ENCODE assay signal across 9 cellular contexts in the genomic region with DNA sequence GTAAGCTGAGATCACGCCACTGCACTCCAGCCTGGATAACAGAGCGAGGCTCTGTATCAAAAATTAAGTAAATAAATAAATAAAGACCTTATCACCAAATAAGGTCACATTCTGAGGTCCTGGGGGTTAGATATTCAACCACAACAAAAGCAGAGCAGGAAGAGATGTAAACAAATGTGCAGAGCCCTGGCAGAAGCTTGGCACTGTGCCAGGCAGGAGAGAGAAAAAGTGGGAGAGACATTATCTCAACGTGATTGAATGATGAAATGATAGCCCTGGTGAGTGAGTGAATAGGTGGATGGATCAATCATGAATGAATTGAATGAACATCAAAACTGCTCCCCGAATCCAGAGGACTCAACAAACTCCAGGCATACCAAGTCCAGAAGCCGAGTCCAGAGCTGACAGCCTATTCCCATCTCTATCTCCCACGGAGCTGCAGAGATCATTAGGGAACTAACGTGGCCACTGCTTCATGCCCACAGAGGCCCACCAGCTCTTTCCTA.
DNase-seq lines count a peak whose midpoint lies in the region; ATAC-seq lines count a peak whose summit lies in the region.
"Had no signal": no experiment of that assay in that cellular context is flagged by ENCODE, and none has a peak within 500 bp of the region (broad histone marks: within the 10 kb centered on the region; RNA-seq: fewer than 3 reads in every experiment).

No MANE protein-coding gene starts in this region.

- H3K36me3 Mint-ChIP-seq in stimulated activated naive CD8-positive, alpha-beta T cell treated with anti-CD3 and anti-CD28 coated beads, Interleukin-15, Interleukin-2, amounts not matched to agents 100 ng/mL and 50 ng/mL, for 24 hours (ENCODE audit: low read depth), result peaks cover 8% of the 10 kb centered on the region
- peaks cover 10% of the 10 kb centered on the region for H3K36me3 Mint-ChIP-seq in activated T-helper 1 cell treated with anti-CD3 and anti-CD28 coated beads, Interleukin-12 subunit alpha, Interleukin-12 subunit beta, Interleukin-2, Interleukin-4 antibody, amounts not matched to agents 30 ng/mL and 10 ng/mL and 1 ng/mL, durations not matched to agents 14 hours and 24 hours and 36 hours (ENCODE audit: low read depth)

- no peak overlapping the region for H3K4me3 ChIP-seq in mesodermal cell (ENCODE audit: extremely low read depth, insufficient read depth, low read length, poor library complexity, severe bottlenecking)

- no peak for ATAC-seq in stimulated activated naive CD8-positive, alpha-beta T cell treated with anti-CD3 and anti-CD28 coated beads, Interleukin-15, Interleukin-2, amounts not matched to agents 100 U/mL and 50 U/mL, for 24 hours
- no peak for ATAC-seq in GM18511 (IDR thresholded peaks at IDR 0.05; ENCODE audit: unreplicated experiment)
- ATAC-seq in GM21619 (IDR thresholded peaks at IDR 0.05; ENCODE audit: unreplicated experiment), result no peak

- H3K27ac ChIP-seq in mesodermal cell (ENCODE audit: low read depth, low read length, severe bottlenecking), result peak overlapping the region; percentile 62

- no peaks in the 10 kb centered on the region for H3K9me3 Mint-ChIP-seq in stimulated activated naive CD8-positive, alpha-beta T cell treated with anti-CD3 and anti-CD28 coated beads, Interleukin-15, Interleukin-2, amounts not matched to agents 100 ng/mL and 50 ng/mL, for 24 hours
- H3K9me3 Mint-ChIP-seq in activated T-helper 1 cell treated with anti-CD3 and anti-CD28 coated beads, Interleukin-12 subunit alpha, Interleukin-12 subunit beta, Interleukin-2, Interleukin-4 antibody, amounts not matched to agents 30 ng/mL and 10 ng/mL and 1 ng/mL, durations not matched to agents 14 hours and 24 hours and 36 hours, result peaks cover 5% of the 10 kb centered on the region

- 89 to 98% methylated on average over 4 to 5 of the region's 7 CpGs for WGBS in mesodermal cell (ENCODE audit: insufficient coverage in 2 of 2), 2 experiments

- no peaks in the 10 kb centered on the region for H3K9me3 ChIP-seq in mesodermal cell (ENCODE audit: control insufficient read depth, low read length)

- peaks cover 73% of the 10 kb centered on the region for H3K4me1 ChIP-seq in mesodermal cell (ENCODE audit: control insufficient read depth, insufficient read depth, low read length, poor library complexity, severe bottlenecking)

- H3K36me3 ChIP-seq in mesodermal cell (ENCODE audit: control insufficient read depth, insufficient read depth, low read length), result no peaks in the 10 kb centered on the region

- peaks cover 95% of the 10 kb centered on the region for H3K4me1 Mint-ChIP-seq in stimulated activated naive CD8-positive, alpha-beta T cell treated with anti-CD3 and anti-CD28 coated beads, Interleukin-15, Interleukin-2, amounts not matched to agents 100 ng/mL and 50 ng/mL, for 24 hours (ENCODE audit: low read depth)
- peaks cover 90% of the 10 kb centered on the region for H3K4me1 Mint-ChIP-seq in activated T-helper 1 cell treated with anti-CD3 and anti-CD28 coated beads, Interleukin-12 subunit alpha, Interleukin-12 subunit beta, Interleukin-2, Interleukin-4 antibody, amounts not matched to agents 30 ng/mL and 10 ng/mL and 1 ng/mL, durations not matched to agents 14 hours and 24 hours and 36 hours (ENCODE audit: low read depth)

- H3K27ac Mint-ChIP-seq in stimulated activated naive CD8-positive, alpha-beta T cell treated with anti-CD3 and anti-CD28 coated beads, Interleukin-15, Interleukin-2, amounts not matched to agents 100 ng/mL and 50 ng/mL, for 24 hours, result peak overlapping the region; percentile 98
- H3K27ac Mint-ChIP-seq in activated T-helper 1 cell treated with anti-CD3 and anti-CD28 coated beads, Interleukin-12 subunit alpha, Interleukin-12 subunit beta, Interleukin-2, Interleukin-4 antibody, amounts not matched to agents 30 ng/mL and 10 ng/mL and 1 ng/mL, durations not matched to agents 14 hours and 24 hours and 36 hours, result peak overlapping the region; percentile 92

- peak overlapping the region; percentile 80 for H3K4me3 Mint-ChIP-seq in stimulated activated naive CD8-positive, alpha-beta T cell treated with anti-CD3 and anti-CD28 coated beads, Interleukin-15, Interleukin-2, amounts not matched to agents 100 ng/mL and 50 ng/mL, for 24 hours
- H3K4me3 Mint-ChIP-seq in activated T-helper 1 cell treated with anti-CD3 and anti-CD28 coated beads, Interleukin-12 subunit alpha, Interleukin-12 subunit beta, Interleukin-2, Interleukin-4 antibody, amounts not matched to agents 30 ng/mL and 10 ng/mL and 1 ng/mL, durations not matched to agents 14 hours and 24 hours and 36 hours, result peak overlapping the region; percentile 83

- DNase-seq in stimulated activated naive CD8-positive, alpha-beta T cell treated with anti-CD3 and anti-CD28 coated beads, Interleukin-15, Interleukin-2, amounts not matched to agents 100 U/mL and 50 U/mL, for 24 hours, result no peak
- no peak for DNase-seq in activated T-helper 1 cell treated with anti-CD3 and anti-CD28 coated beads, Interleukin-12 subunit alpha, Interleukin-12 subunit beta, Interleukin-2, Interleukin-4 antibody, amounts not matched to agents 30 ng/mL and 10 ng/mL and 1 ng/mL, durations not matched to agents 14 hours and 24 hours and 36 hours (ENCODE audit: low spot score)
- DNase-seq in middle frontal gyrus (ENCODE audit: extremely low spot score, low spot score) (no peak), GM19238 (ENCODE audit: insufficient read length, low spot score) (no peak)
- DNase-seq: NCI-H2081 treated with DMSO at 0.1 percent for 48 hours had no signal

- no peaks in the 10 kb centered on the region for H3K27me3 Mint-ChIP-seq in stimulated activated naive CD8-positive, alpha-beta T cell treated with anti-CD3 and anti-CD28 coated beads, Interleukin-15, Interleukin-2, amounts not matched to agents 100 ng/mL and 50 ng/mL, for 24 hours
- no peaks in the 10 kb centered on the region for H3K27me3 Mint-ChIP-seq in activated T-helper 1 cell treated with anti-CD3 and anti-CD28 coated beads, Interleukin-12 subunit alpha, Interleukin-12 subunit beta, Interleukin-2, Interleukin-4 antibody, amounts not matched to agents 30 ng/mL and 10 ng/mL and 1 ng/mL, durations not matched to agents 14 hours and 24 hours and 36 hours (ENCODE audit: insufficient read depth)

- intact Hi-C loops in activated T-helper 1 cell treated with anti-CD3 and anti-CD28 coated beads, Interleukin-12 subunit alpha, Interleukin-12 subunit beta, Interleukin-2, Interleukin-4 antibody, amounts not matched to agents 30 ng/mL and 10 ng/mL and 1 ng/mL, durations not matched to agents 14 hours and 24 hours and 36 hours (cut with micrococcal nuclease), result loop anchor here (2.0 kb wide), 1 partner anchor 51 kb away; no protein-coding TSS in a partner anchor
